2 cellular contexts compared by ENCODE assay signal in the genomic region with DNA sequence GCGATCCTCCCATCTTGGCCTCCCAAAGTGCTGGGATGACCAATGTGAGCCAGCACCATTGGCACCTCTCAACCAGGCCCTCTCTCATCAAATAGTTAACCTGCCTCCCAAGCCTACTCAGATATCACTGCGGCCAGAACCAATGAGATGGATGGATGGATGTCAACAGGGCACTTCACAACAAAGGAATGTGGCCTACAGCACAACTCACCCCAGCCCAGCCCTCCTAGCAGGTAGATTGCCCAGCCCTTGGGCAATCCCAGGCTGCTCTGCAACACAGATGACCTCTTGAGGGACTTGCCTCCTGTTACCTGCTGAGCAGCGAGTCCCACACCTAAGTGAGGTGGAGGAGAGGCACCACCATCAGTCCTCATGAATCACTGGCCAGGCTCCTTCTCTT.
A peak's percentile ranks its signal among the peaks of the same experiment; 100 is the strongest.
TF ChIP-seq lines count a peak whose summit lies in the region.

No MANE protein-coding gene starts in this region.

TF ChIP-seq in Ishikawa, 13 proteins besides CTCF, POLR2A, EP300 and RAD21:
- TF ChIP-seq TEAD4 (IDR thresholded peaks at IDR 0.05) (peak; percentile 91), NFIC (IDR thresholded peaks at IDR 0.05) (peak; percentile 67), USF1 (IDR thresholded peaks at IDR 0.05) (peak; percentile 39), FOXM1 (IDR thresholded peaks at IDR 0.05; ENCODE audit: borderline replicate concordance, low read depth) (no peak), TCF12 (IDR thresholded peaks at IDR 0.05; ENCODE audit: low read depth) (peak; percentile 89), CEBPB (IDR thresholded peaks at IDR 0.05) (peak; percentile 97), TAF1 (IDR thresholded peaks at IDR 0.05; ENCODE audit: low read depth) (no peak), ZBTB7A (IDR thresholded peaks at IDR 0.05; ENCODE audit: low read depth) (no peak; the same call in 1 of the 2 replicates), CREB1 (IDR thresholded peaks at IDR 0.05; ENCODE audit: low read depth) (no peak), EGR1 (IDR thresholded peaks at IDR 0.05) (no peak), YY1 (IDR thresholded peaks at IDR 0.05; ENCODE audit: low read depth) (peak; percentile 7; the same call in 1 of the 2 replicates)
- TF ChIP-seq, protein P1, sequence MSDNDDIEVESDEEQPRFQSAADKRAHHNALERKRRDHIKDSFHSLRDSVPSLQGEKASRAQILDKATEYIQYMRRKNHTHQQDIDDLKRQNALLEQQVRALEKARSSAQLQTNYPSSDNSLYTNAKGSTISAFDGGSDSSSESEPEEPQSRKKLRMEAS (IDR thresholded peaks at IDR 0.05), result peak; percentile 71
- TF ChIP-seq, protein P2, sequence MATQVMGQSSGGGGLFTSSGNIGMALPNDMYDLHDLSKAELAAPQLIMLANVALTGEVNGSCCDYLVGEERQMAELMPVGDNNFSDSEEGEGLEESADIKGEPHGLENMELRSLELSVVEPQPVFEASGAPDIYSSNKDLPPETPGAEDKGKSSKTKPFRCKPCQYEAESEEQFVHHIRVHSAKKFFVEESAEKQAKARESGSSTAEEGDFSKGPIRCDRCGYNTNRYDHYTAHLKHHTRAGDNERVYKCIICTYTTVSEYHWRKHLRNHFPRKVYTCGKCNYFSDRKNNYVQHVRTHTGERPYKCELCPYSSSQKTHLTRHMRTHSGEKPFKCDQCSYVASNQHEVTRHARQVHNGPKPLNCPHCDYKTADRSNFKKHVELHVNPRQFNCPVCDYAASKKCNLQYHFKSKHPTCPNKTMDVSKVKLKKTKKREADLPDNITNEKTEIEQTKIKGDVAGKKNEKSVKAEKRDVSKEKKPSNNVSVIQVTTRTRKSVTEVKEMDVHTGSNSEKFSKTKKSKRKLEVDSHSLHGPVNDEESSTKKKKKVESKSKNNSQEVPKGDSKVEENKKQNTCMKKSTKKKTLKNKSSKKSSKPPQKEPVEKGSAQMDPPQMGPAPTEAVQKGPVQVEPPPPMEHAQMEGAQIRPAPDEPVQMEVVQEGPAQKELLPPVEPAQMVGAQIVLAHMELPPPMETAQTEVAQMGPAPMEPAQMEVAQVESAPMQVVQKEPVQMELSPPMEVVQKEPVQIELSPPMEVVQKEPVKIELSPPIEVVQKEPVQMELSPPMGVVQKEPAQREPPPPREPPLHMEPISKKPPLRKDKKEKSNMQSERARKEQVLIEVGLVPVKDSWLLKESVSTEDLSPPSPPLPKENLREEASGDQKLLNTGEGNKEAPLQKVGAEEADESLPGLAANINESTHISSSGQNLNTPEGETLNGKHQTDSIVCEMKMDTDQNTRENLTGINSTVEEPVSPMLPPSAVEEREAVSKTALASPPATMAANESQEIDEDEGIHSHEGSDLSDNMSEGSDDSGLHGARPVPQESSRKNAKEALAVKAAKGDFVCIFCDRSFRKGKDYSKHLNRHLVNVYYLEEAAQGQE (IDR thresholded peaks at IDR 0.05; ENCODE audit: low read depth), result no peak

TF ChIP-seq in H1, 55 proteins besides CTCF, POLR2A, EP300 and RAD21:
- no peak for TF ChIP-seq PHF8 (conservative IDR thresholded peaks at IDR 0.05; ENCODE audit: low read depth, low read length)
- no peak for TF ChIP-seq ZNF274 (IDR thresholded peaks at IDR 0.05; ENCODE audit: borderline replicate concordance, extremely low read depth, low read length)
- TF ChIP-seq CHD7 (IDR thresholded peaks at IDR 0.05; ENCODE audit: insufficient replicate concordance, low read length), result no peak
- no peak for TF ChIP-seq SIX5 (IDR thresholded peaks at IDR 0.05; ENCODE audit: low read depth, low read length)
- no peak for TF ChIP-seq RNF2 (IDR thresholded peaks at IDR 0.05; ENCODE audit: borderline replicate concordance, low read depth, low read length, missing control alignments, poor library complexity, severe bottlenecking)
- TF ChIP-seq, protein P3, sequence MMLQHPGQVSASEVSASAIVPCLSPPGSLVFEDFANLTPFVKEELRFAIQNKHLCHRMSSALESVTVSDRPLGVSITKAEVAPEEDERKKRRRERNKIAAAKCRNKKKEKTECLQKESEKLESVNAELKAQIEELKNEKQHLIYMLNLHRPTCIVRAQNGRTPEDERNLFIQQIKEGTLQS (IDR thresholded peaks at IDR 0.05; ENCODE audit: insufficient read depth, low read depth, low read length), result no peak
- TF ChIP-seq BRCA1 (IDR thresholded peaks at IDR 0.05; ENCODE audit: low read depth, low read length), result no peak
- TF ChIP-seq HDAC6 (IDR thresholded peaks at IDR 0.05; ENCODE audit: low read depth, low read length), result no peak
- no peak for TF ChIP-seq SAP30 (IDR thresholded peaks at IDR 0.05; ENCODE audit: insufficient read depth, insufficient replicate concordance, low read length)
- TF ChIP-seq GABPA (IDR thresholded peaks at IDR 0.05; ENCODE audit: borderline replicate concordance, insufficient read depth, low read length), result no peak
- TF ChIP-seq BACH1 (IDR thresholded peaks at IDR 0.05; ENCODE audit: low read length), result no peak
- no peak for TF ChIP-seq TAF1 (IDR thresholded peaks at IDR 0.05; ENCODE audit: low read depth, low read length)
- TF ChIP-seq TAF7 (optimal IDR thresholded peaks at IDR 0.05; ENCODE audit: borderline replicate concordance, low read depth, low read length), result no peak
- TF ChIP-seq SP1 (IDR thresholded peaks at IDR 0.05; ENCODE audit: low read depth, low read length), result no peak
- no peak for TF ChIP-seq GTF2F1 (IDR thresholded peaks at IDR 0.05; ENCODE audit: borderline replicate concordance, low read depth, low read length)
- no peak for TF ChIP-seq CHD2 (IDR thresholded peaks at IDR 0.05; ENCODE audit: low read length)
- TF ChIP-seq SP2 (IDR thresholded peaks at IDR 0.05; ENCODE audit: low read length), result no peak
- no peak for TF ChIP-seq JUND (IDR thresholded peaks at IDR 0.05; ENCODE audit: low read length)
